In genomic region chr3:10816019-10816862, GRCh38 we compare ENCODE assay signal across 11 cellular contexts. TPM values are rescaled to one million over a fixed set of nuclear protein-coding genes. Genes with fewer than 3 reads are reported as not detected.
DNase-seq lines count a peak whose midpoint lies in the region; ATAC-seq and TF ChIP-seq lines count a peak whose summit lies in the region.
"Had no signal": no experiment of that assay in that cellular context is flagged by ENCODE, and none has a peak within 500 bp of the region (broad histone marks: within the 10 kb centered on the region; RNA-seq: fewer than 3 reads in every experiment).

Gene SLC6A11 (plus strand): TSS chr3:10816228. CDS start chr3:10816266, 38 bp downstream.

- no peak for TF ChIP-seq POLR2A in esophagus squamous epithelium (IDR thresholded peaks at IDR 0.05)

- H3K36me3 ChIP-seq in esophagus squamous epithelium: no peaks in the 10 kb centered on the region

- intact Hi-C loops in esophagus squamous epithelium (cut with DNase I): no loop called here

- H3K4me1 ChIP-seq in esophagus squamous epithelium: peaks cover 8 to 23% (median 8%) of the 10 kb centered on the region in 3 donors

- no peak within 1 kb of the TSS for H3K27ac Mint-ChIP-seq in neural crest cell (ENCODE audit: unreplicated experiment)
- H3K27ac Mint-ChIP-seq: activated naive CD8-positive, alpha-beta T cell treated with anti-CD3 and anti-CD28 coated beads, Interleukin-2, amount 10 ng/mL, durations not matched to agents 7 days and 5 days; naive thymus-derived CD8-positive, alpha-beta T cell had no signal

- TF ChIP-seq CTCF in esophagus squamous epithelium (IDR thresholded peaks at IDR 0.05) (no peak), neural crest cell (conservative IDR thresholded peaks at IDR 0.05) (no peak)

- H3K27me3 Mint-ChIP-seq in neural crest cell (ENCODE audit: low read depth): peaks cover 77% of the 10 kb centered on the region

- H3K27me3 ChIP-seq in esophagus squamous epithelium: peaks cover 0 to 44% (median 0%) of the 10 kb centered on the region in 4 donors

- no peak for ATAC-seq in GM21515 (IDR thresholded peaks at IDR 0.05; ENCODE audit: unreplicated experiment)
- ATAC-seq in GM21737 (IDR thresholded peaks at IDR 0.05; ENCODE audit: unreplicated experiment): no peak
- ATAC-seq in GM18511 (IDR thresholded peaks at IDR 0.05; ENCODE audit: unreplicated experiment): no peak
- ATAC-seq: naive thymus-derived CD8-positive, alpha-beta T cell had no signal

- H3K4me1 Mint-ChIP-seq in neural crest cell: no peaks in the 10 kb centered on the region
- H3K4me1 Mint-ChIP-seq: activated naive CD8-positive, alpha-beta T cell treated with anti-CD3 and anti-CD28 coated beads, Interleukin-2, amount 10 ng/mL, durations not matched to agents 7 days and 5 days had no signal

- H3K36me3 Mint-ChIP-seq in neural crest cell (ENCODE audit: low read depth): no peaks in the 10 kb centered on the region
- H3K36me3 Mint-ChIP-seq: activated naive CD8-positive, alpha-beta T cell treated with anti-CD3 and anti-CD28 coated beads, Interleukin-2, amount 10 ng/mL, durations not matched to agents 7 days and 5 days; naive thymus-derived CD8-positive, alpha-beta T cell had no signal

- no CpG with 5 or more reads among the region's 96 CpGs for WGBS in esophagus squamous epithelium, 2 donors

- peak; percentile 15 for DNase-seq in stimulated activated CD4-positive, alpha-beta T cell treated with anti-CD3 and anti-CD28 coated beads, Interleukin-15, amount 100 ng/mL, for 24 hours
- DNase-seq in stimulated activated CD4-positive, alpha-beta T cell treated with anti-CD3 and anti-CD28 coated beads, Interleukin-12 subunit alpha, Interleukin-12 subunit beta, amount 100 ng/mL, for 4 hours: no peak
- DNase-seq in esophagus squamous epithelium (lab: John Stamatoyannopoulos, UW) (no peak), neural crest cell (ENCODE audit: low read depth, low spot score) (peak; percentile 36)
- DNase-seq in activated CD4-positive, alpha-beta T cell treated with anti-CD3 and anti-CD28 coated beads, Interleukin-2, amount 50 U/mL, for 1 hour: no peak
- DNase-seq: activated naive CD8-positive, alpha-beta T cell treated with anti-CD3 and anti-CD28 coated beads, Interleukin-2, amount 10 ng/mL, durations not matched to agents 7 days and 5 days; naive thymus-derived CD8-positive, alpha-beta T cell; NCI-H82 had no signal

- peak within 1 kb of the TSS; percentile 79 for H3K4me3 Mint-ChIP-seq in neural crest cell
- H3K4me3 Mint-ChIP-seq: activated naive CD8-positive, alpha-beta T cell treated with anti-CD3 and anti-CD28 coated beads, Interleukin-2, amount 10 ng/mL, durations not matched to agents 7 days and 5 days had no signal

- H3K9me3 Mint-ChIP-seq in neural crest cell: no peaks in the 10 kb centered on the region
- H3K9me3 Mint-ChIP-seq: activated naive CD8-positive, alpha-beta T cell treated with anti-CD3 and anti-CD28 coated beads, Interleukin-2, amount 10 ng/mL, durations not matched to agents 7 days and 5 days had no signal

- peak within 1 kb of the TSS in 3 of 4 donors; percentile 5 to 59 (median 40) for H3K27ac ChIP-seq in esophagus squamous epithelium

- peak within 1 kb of the TSS; percentile 40 to 67 (median 50) for H3K4me3 ChIP-seq in esophagus squamous epithelium

- H3K9me3 ChIP-seq in esophagus squamous epithelium: no peaks in the 10 kb centered on the region

RNA-seq across cellular contexts. Expression of gene SLC6A11, which starts in this region (rescaled TPM):
- 10 to 100 TPM in 2 of 4 donors, 1 to 10 TPM in 2; 6.2 to 13.4 (median 9.5) TPM for total RNA-seq in esophagus squamous epithelium
- 2.1 and 2.6 TPM in 2 replicates for total RNA-seq in neural crest cell
- total RNA-seq: activated naive CD8-positive, alpha-beta T cell treated with anti-CD3 and anti-CD28 coated beads, Interleukin-2, amount 10 ng/mL, durations not matched to agents 7 days and 5 days; naive thymus-derived CD8-positive, alpha-beta T cell had no signal

Comparison
In these comparisons a context has a peak if more than half of its experiments do, and no peak if none do; other contexts are left out.
1. DNase-seq: peak in stimulated activated CD4-positive, alpha-beta T cell treated with anti-CD3 and anti-CD28 coated beads, Interleukin-15, amount 100 ng/mL, for 24 hours (single experiment) and neural crest cell (single experiment); none in stimulated activated CD4-positive, alpha-beta T cell treated with anti-CD3 and anti-CD28 coated beads, Interleukin-12 subunit alpha, Interleukin-12 subunit beta, amount 100 ng/mL, for 4 hours (single experiment), esophagus squamous epithelium (single experiment) and activated CD4-positive, alpha-beta T cell treated with anti-CD3 and anti-CD28 coated beads, Interleukin-2, amount 50 U/mL, for 1 hour (single experiment).